Comparison of ENCODE assay signal across 8 cellular contexts in the genomic region with DNA sequence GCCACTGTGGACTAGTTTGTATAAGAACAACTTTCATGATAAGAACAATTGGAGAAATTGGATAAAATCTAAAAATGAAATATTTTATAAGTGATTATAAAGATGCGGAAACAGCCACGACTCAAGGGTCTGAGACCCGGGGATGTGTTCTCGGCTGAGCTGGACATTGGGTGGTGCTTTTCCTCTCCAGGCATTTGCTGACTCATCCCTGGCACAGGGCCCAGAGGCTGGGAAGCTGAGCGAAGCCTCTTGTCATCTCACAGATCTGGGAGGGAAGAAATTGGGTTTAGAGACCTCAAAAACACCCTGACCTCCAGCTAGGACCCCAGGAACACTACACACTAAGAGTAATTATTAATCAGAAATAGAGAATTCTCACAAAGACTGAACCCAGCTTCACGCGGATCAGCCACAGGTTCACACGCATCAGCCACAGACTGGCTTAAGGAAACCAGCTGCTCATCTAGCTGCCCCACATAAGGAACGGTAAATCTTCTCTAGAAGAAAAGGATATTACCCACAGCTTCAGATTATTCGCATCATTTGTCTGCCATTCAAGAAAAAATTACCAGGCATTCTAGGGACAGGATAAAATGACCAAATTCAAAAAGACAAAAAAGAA. TPM values are rescaled to one million over a fixed set of nuclear protein-coding genes. Genes with fewer than 3 reads are reported as not detected.
DNase-seq lines count a peak whose midpoint lies in the region; ATAC-seq and TF ChIP-seq lines count a peak whose summit lies in the region.

No MANE protein-coding gene starts in this region.

- peaks cover 28% of the 10 kb centered on the region for H3K27me3 Mint-ChIP-seq in MCF 10A (ENCODE audit: insufficient read depth, unreplicated experiment)

- H3K4me1 ChIP-seq in breast epithelium, result no peaks in the 10 kb centered on the region

- CTCF ChIA-PET in MCF 10A (lab: Yijun Ruan, JAX), result interaction anchor here (0.6 to 1.2 kb wide), 4 partner anchors 11 to 265 kb away, joined by 3 read pairs; no protein-coding TSS in a partner anchor

- H3K9me3 Mint-ChIP-seq in MCF 10A (ENCODE audit: unreplicated experiment), result peaks cover 8% of the 10 kb centered on the region

- peaks cover 7% of the 10 kb centered on the region for H3K36me3 Mint-ChIP-seq in MCF 10A (ENCODE audit: insufficient read depth, unreplicated experiment)

- no peak overlapping the region for H3K27ac ChIP-seq in breast epithelium

- POLR2A ChIA-PET in MCF 10A (lab: Yijun Ruan, JAX), result interaction anchor here (0.5 to 1.2 kb wide), 9 partner anchors 13 to 894 kb away, joined by 3 to 5 read pairs (median 3); no protein-coding TSS in a partner anchor

- H3K4me3 ChIP-seq in breast epithelium, result no peak overlapping the region

- H3K36me3 ChIP-seq in breast epithelium, result no peaks in the 10 kb centered on the region

- peaks cover 0 to 20% of the 10 kb centered on the region in 2 donors for H3K27me3 ChIP-seq in breast epithelium

- no peak for TF ChIP-seq POLR2A in breast epithelium (IDR thresholded peaks at IDR 0.05)

- ATAC-seq in HG02884 (IDR thresholded peaks at IDR 0.05; ENCODE audit: unreplicated experiment), result no peak
- no peak for ATAC-seq in GM19324 (IDR thresholded peaks at IDR 0.05; ENCODE audit: low FRiP score, unreplicated experiment)

- TF ChIP-seq CTCF in MCF 10A (IDR thresholded peaks at IDR 0.05; ENCODE audit: unreplicated experiment) (no peak), breast epithelium (IDR thresholded peaks at IDR 0.05) (no peak)

- H3K4me1 Mint-ChIP-seq in MCF 10A (ENCODE audit: insufficient read depth, unreplicated experiment), result peaks cover 21% of the 10 kb centered on the region

- intact Hi-C loops in MCF 10A (cut with micrococcal nuclease), result no loop called here
- intact Hi-C loops in breast epithelium (cut with DNase I; ENCODE audit: low total_unique reads), result no loop called here

- no TSS peak for BruUV-seq in MCF 10A (replicated peaks; lab: Mats Ljungman, UMichigan)

- H3K9me3 ChIP-seq in breast epithelium, result peaks cover 0 to 10% of the 10 kb centered on the region in 2 donors

- no peak overlapping the region for H3K4me3 Mint-ChIP-seq in MCF 10A (ENCODE audit: unreplicated experiment)

- H3K27ac Mint-ChIP-seq in MCF 10A (ENCODE audit: low read depth, unreplicated experiment), result peak overlapping the region; percentile 43

- peak; percentile 95 for DNase-seq in MCF 10A (ENCODE audit: unreplicated experiment)
- DNase-seq in breast epithelium (ENCODE audit: low spot score in 2 of 2), result no peak
- DNase-seq in amniotic stem cell (lab: John Stamatoyannopoulos, UW), result peak; percentile 33
- DNase-seq in iris pigment epithelial cell (ENCODE audit: low read depth), result peak; percentile 87
- DNase-seq in NCI-H128 (lab: John Stamatoyannopoulos, UW; ENCODE audit: unreplicated experiment), result no peak
- no peak for DNase-seq in epidermal melanocyte (ENCODE audit: insufficient read length, low spot score)

RNA-seq across cellular contexts. Expression of a gene that starts 2.8 kb away (rescaled TPM):
- not detected in 2 replicates for total RNA-seq in MCF 10A (2022)
- total RNA-seq in breast epithelium, result not detected

RNA-seq across cellular contexts. Expression of a gene that starts 13.7 kb away (rescaled TPM):
- total RNA-seq in MCF 10A (2022), result not detected in 2 replicates
- not detected for total RNA-seq in breast epithelium

Comparison
In these comparisons a context has a peak if more than half of its experiments do, and no peak if none do; other contexts are left out.
1. DNase-seq: peak in MCF 10A (single experiment), amniotic stem cell (single experiment) and iris pigment epithelial cell (single experiment); none in breast epithelium (0 of 2), NCI-H128 (single experiment) and epidermal melanocyte (single experiment).